10 cellular contexts compared by ENCODE assay signal in the genomic region with DNA sequence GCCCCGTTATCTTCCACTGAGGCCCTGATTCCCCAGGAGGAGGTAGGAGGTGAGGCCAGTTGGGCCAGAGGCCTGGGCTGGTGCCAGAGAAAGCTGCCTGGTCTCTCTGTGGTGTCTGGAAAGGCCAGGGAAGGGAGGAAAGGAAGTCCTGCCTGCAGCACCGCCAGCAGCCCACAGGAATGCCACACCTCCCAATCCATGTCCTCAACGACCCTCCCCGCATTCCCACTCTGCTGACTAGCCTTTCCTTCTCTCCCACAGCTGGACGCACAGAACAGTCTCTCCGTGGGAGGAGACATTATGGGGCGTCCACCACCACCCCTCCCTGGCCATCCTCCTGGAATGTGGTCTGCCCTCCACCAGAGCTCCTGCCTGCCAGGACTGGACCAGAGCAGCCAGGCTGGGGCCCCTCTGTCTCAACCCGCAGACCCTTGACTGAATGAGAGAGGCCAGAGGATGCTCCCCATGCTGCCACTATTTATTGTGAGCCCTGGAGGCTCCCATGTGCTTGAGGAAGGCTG. TPM values are rescaled to one million over a fixed set of nuclear protein-coding genes. Genes with fewer than 3 reads are reported as not detected.
DNase-seq lines count a peak whose midpoint lies in the region; ATAC-seq and TF ChIP-seq lines count a peak whose summit lies in the region.
"Had no signal": no experiment of that assay in that cellular context is flagged by ENCODE, and none has a peak within 500 bp of the region (broad histone marks: within the 10 kb centered on the region; RNA-seq: fewer than 3 reads in every experiment).

No MANE protein-coding gene starts in this region.

- no peaks in the 10 kb centered on the region for H3K27me3 ChIP-seq in aorta (ENCODE audit: control insufficient read depth in 1 of 2, insufficient read depth in 2 of 2, low read length in 1 of 2)

- no peaks in the 10 kb centered on the region for H3K27me3 Mint-ChIP-seq in osteocyte (ENCODE audit: unreplicated experiment)
- H3K27me3 Mint-ChIP-seq: activated T-helper 17 cell treated with anti-CD3 and anti-CD28 coated beads, Interleukin-2, amount 50 U/mL, for 72 hours had no signal

- peaks cover 49% of the 10 kb centered on the region for H3K4me1 Mint-ChIP-seq in osteocyte (ENCODE audit: unreplicated experiment)

- ATAC-seq in Right ventricle myocardium inferior = peak; percentile 56
- ATAC-seq in aorta (ENCODE audit: low FRiP score) = peak; percentile 1
- ATAC-seq in HG03108 (IDR thresholded peaks at IDR 0.05; ENCODE audit: unreplicated experiment) = no peak
- ATAC-seq: activated T-helper 17 cell treated with anti-CD3 and anti-CD28 coated beads, Interleukin-2, amount 50 U/mL, for 72 hours had no signal

- no peak overlapping the region for H3K4me3 ChIP-seq in aorta (ENCODE audit: low read length in 2 of 2)

- intact Hi-C loops in Right ventricle myocardium inferior (cut with DNase I) = loop anchor here (2.0 kb wide), 1 partner anchor 56 kb away; a partner anchor contains a TSS
- intact Hi-C loops in aorta (cut with DNase I) = no loop called here

- H3K9me3 Mint-ChIP-seq in osteocyte (ENCODE audit: unreplicated experiment) = no peaks in the 10 kb centered on the region
- H3K9me3 Mint-ChIP-seq: activated T-helper 17 cell treated with anti-CD3 and anti-CD28 coated beads, Interleukin-2, amount 50 U/mL, for 72 hours had no signal

- no peaks in the 10 kb centered on the region for H3K4me1 ChIP-seq in aorta (ENCODE audit: control insufficient read depth in 1 of 2, insufficient read depth in 2 of 2, low read length in 2 of 2)

- no peak for TF ChIP-seq CTCF in osteocyte (IDR thresholded peaks at IDR 0.05)

- H3K27ac ChIP-seq in aorta (ENCODE audit: low read depth in 1 of 2, low read length in 2 of 2) = peak overlapping the region in 1 of 2 donors; percentile 43

- no peak overlapping the region for H3K4me3 Mint-ChIP-seq in osteocyte (ENCODE audit: unreplicated experiment)
- H3K4me3 Mint-ChIP-seq: activated T-helper 17 cell treated with anti-CD3 and anti-CD28 coated beads, Interleukin-2, amount 50 U/mL, for 72 hours had no signal

- H3K36me3 Mint-ChIP-seq in osteocyte (ENCODE audit: unreplicated experiment) = peaks cover 35% of the 10 kb centered on the region

- DNase-seq in activated CD8-positive, alpha-beta memory T cell treated with anti-CD3 and anti-CD28 coated beads, Interleukin-2, amount 50 U/mL, for 48 hours = peak; percentile 50
- no peak for DNase-seq in activated CD8-positive, alpha-beta memory T cell treated with anti-CD3 and anti-CD28 coated beads for 24 hours
- DNase-seq in Right ventricle myocardium inferior (ENCODE audit: missing footprints) (peak; percentile 84), osteocyte (ENCODE audit: extremely low spot score, unreplicated experiment) (no peak), aorta (peak; percentile 73 to 82), amniotic stem cell (lab: John Stamatoyannopoulos, UW) (no peak)
- no peak for DNase-seq in central memory CD4-positive, alpha-beta T cell
- DNase-seq: NCI-H1048 had no signal

- WGBS in aorta, 2 donors = 20 to 26% methylated on average over 8 of the region's 8 CpGs

- no peaks in the 10 kb centered on the region for H3K9me3 ChIP-seq in aorta (ENCODE audit: control insufficient read depth, low read length)

- H3K36me3 ChIP-seq in aorta (ENCODE audit: control insufficient read depth in 1 of 2, insufficient read depth in 2 of 2, low read length in 1 of 2) = peaks cover 0 to 9% of the 10 kb centered on the region in 2 donors

- peak overlapping the region; percentile 81 for H3K27ac Mint-ChIP-seq in osteocyte (ENCODE audit: unreplicated experiment)
- H3K27ac Mint-ChIP-seq: activated T-helper 17 cell treated with anti-CD3 and anti-CD28 coated beads, Interleukin-2, amount 50 U/mL, for 72 hours had no signal

RNA-seq across cellular contexts. Expression of a gene that starts 18.0 kb away (rescaled TPM):
- total RNA-seq in Right ventricle myocardium inferior = 19.0 TPM
- 27.9 and 36.2 TPM in 2 replicates for total RNA-seq in osteocyte
- total RNA-seq in aorta = 10 to 100 TPM; 66.8 to 69.1 TPM
- 10 to 100 TPM in 1 of 2 donors, 1 to 10 TPM in 1; 5.0 to 31.4 TPM for polyA plus RNA-seq in aorta

RNA-seq across cellular contexts. Expression of a gene that starts 55.9 kb away (rescaled TPM):
- 38.4 TPM for total RNA-seq in Right ventricle myocardium inferior
- 77.0 and 79.3 TPM in 2 replicates for total RNA-seq in osteocyte
- total RNA-seq in aorta = 10 to 100 TPM; 69.0 to 79.0 TPM
- polyA plus RNA-seq in aorta = 10 to 100 TPM; 41.9 to 50.0 TPM

Comparison
In these comparisons a context has a peak if more than half of its experiments do, and no peak if none do; other contexts are left out.
1. DNase-seq: peak in activated CD8-positive, alpha-beta memory T cell treated with anti-CD3 and anti-CD28 coated beads, Interleukin-2, amount 50 U/mL, for 48 hours (single experiment), Right ventricle myocardium inferior (single experiment) and aorta (2 of 2); none in activated CD8-positive, alpha-beta memory T cell treated with anti-CD3 and anti-CD28 coated beads for 24 hours (single experiment), osteocyte (single experiment), amniotic stem cell (single experiment) and central memory CD4-positive, alpha-beta T cell (single experiment).